9 cellular contexts compared by ENCODE assay signal in the genomic region with DNA sequence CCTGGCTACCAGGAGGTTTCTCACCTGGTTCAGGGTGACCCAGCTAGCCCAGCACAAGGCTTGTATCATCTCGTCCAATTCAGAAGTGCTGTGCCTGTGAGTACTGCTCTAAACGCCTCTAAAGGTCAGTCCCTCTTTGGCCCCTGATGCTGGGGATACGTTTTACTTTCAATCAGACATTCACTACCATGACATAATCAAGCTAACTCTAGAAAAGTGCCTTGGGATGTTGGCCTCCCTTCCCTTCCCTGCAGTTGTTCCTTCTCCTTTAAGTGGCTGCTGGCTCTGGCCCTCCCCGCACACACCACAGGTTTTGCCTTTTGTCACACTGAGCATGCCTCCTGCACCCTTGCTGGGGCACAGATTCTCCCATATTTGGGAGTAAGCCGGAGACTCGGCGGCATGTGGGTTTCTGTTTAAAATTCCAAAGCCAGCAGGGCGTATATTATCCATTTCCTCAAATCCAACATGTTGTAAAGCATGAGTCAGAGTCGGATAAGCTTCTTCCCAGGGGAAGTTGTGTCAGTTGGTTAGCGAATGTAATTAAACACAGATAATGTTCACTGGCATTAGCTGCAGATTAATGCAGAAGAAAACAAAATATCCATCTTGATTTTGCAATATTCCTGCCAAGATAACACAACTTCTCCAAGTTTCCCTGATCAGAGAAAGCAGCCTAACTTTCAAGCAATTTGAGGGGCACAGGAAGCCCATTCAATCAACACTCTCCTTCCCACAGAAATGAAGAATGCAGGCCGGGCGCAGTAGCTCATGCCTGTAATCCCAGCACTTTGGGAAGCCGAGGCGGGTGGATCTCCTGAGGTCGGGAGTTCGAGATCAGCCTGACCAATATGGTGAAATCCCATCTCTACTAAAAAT. TPM values are rescaled to one million over a fixed set of nuclear protein-coding genes. Genes with fewer than 3 reads are reported as not detected.
DNase-seq lines count a peak whose midpoint lies in the region; ATAC-seq, FAIRE-seq and TF ChIP-seq lines count a peak whose summit lies in the region.
"Had no signal": no experiment of that assay in that cellular context is flagged by ENCODE, and none has a peak within 500 bp of the region (broad histone marks: within the 10 kb centered on the region; RNA-seq: fewer than 3 reads in every experiment).

No MANE protein-coding gene starts in this region.

- peak; percentile 100 for FAIRE-seq in G401.6 (lab: Jason Lieb, UNC)

- peaks cover 0 to 22% (median 5%) of the 10 kb centered on the region in 4 donors for H3K4me1 ChIP-seq in Peyer's patch
- peaks cover 15 to 22% of the 10 kb centered on the region in 2 donors for H3K4me1 ChIP-seq in mucosa of rectum (ENCODE audit: control insufficient read depth in 2 of 2, insufficient read depth in 2 of 2, low read length in 2 of 2)

- H3K27me3 ChIP-seq in Peyer's patch (no peaks in the 10 kb centered on the region), mucosa of rectum (ENCODE audit: control insufficient read depth in 2 of 2, insufficient read depth in 2 of 2, low read length in 2 of 2) (no peaks in the 10 kb centered on the region)

- no peaks in the 10 kb centered on the region for H3K9me3 ChIP-seq in Peyer's patch
- H3K9me3 ChIP-seq in mucosa of rectum (ENCODE audit: control insufficient read depth in 2 of 2, low read length in 2 of 2): no peaks in the 10 kb centered on the region

- ATAC-seq in HG02938 (IDR thresholded peaks at IDR 0.05; ENCODE audit: unreplicated experiment): no peak

- H3K4me3 ChIP-seq in Peyer's patch: peak overlapping the region in 2 of 4 donors; percentile 9 to 40
- peak overlapping the region; percentile 10 for H3K4me3 ChIP-seq in epithelial cell of proximal tubule (ENCODE audit: low read depth, low read length)
- H3K4me3 ChIP-seq in mucosa of rectum (ENCODE audit: low read length in 2 of 2): peak overlapping the region; percentile 15 to 57

- no peaks in the 10 kb centered on the region for H3K36me3 ChIP-seq in Peyer's patch
- no peaks in the 10 kb centered on the region for H3K36me3 ChIP-seq in mucosa of rectum (ENCODE audit: control insufficient read depth in 2 of 2, insufficient read depth in 2 of 2, low read length in 2 of 2)

- H3K27ac ChIP-seq in Peyer's patch (peak overlapping the region; percentile 63 to 93 (median 76)), mucosa of rectum (ENCODE audit: low read depth in 2 of 2, low read length in 2 of 2) (peak overlapping the region; percentile 83 to 89)
- H3K27ac ChIP-seq: HL-60 had no signal

- no peak for TF ChIP-seq POLR2A in Peyer's patch (IDR thresholded peaks at IDR 0.05)

- no peak for TF ChIP-seq CTCF in Peyer's patch (IDR thresholded peaks at IDR 0.05)
- no peak for TF ChIP-seq CTCF in epithelial cell of proximal tubule (conservative IDR thresholded peaks at IDR 0.05; ENCODE audit: low read depth, low read length)

- DNase-seq in Peyer's patch (peak in 2 of 3 donors; percentile 70 to 77), epithelial cell of proximal tubule (ENCODE audit: low read depth) (peak; percentile 98), SKM-1 (lab: John Stamatoyannopoulos, UW; ENCODE audit: unreplicated experiment) (no peak)
- DNase-seq in activated CD8-positive, alpha-beta memory T cell treated with anti-CD3 and anti-CD28 coated beads, Interleukin-2, amount 50 U/mL, for 48 hours: no peak
- no peak for DNase-seq in activated naive CD4-positive, alpha-beta T cell treated with anti-CD3 and anti-CD28 coated beads, Interleukin-2, amount 50 U/mL, for 16 hours

- H3K9ac ChIP-seq in mucosa of rectum (ENCODE audit: low read depth in 1 of 2, low read length in 2 of 2): peak overlapping the region; percentile 4 to 67

RNA-seq across cellular contexts. Expression of gene VCL, which starts 31.8 kb away (rescaled TPM):
- total RNA-seq in Peyer's patch: 100 to 1,000 TPM in 1 of 4 donors, 10 to 100 TPM in 3; 36.3 to 103 (median 61.4) TPM
- 165 and 228 TPM in 2 replicates for total RNA-seq in epithelial cell of proximal tubule

RNA-seq across cellular contexts. Expression of gene PLAU, which starts 55.2 kb away (rescaled TPM):
- total RNA-seq in Peyer's patch (1 to 10 TPM in 3 of 4 donors, under 1 TPM in 1; 0.53 to 6.6 (median 2.7) TPM), epithelial cell of proximal tubule (406 and 970 TPM in 2 replicates)

Comparison
In these comparisons a context has a peak if more than half of its experiments do, and no peak if none do; other contexts are left out.
1. DNase-seq: peak in Peyer's patch (2 of 3) and epithelial cell of proximal tubule (single experiment); none in activated CD8-positive, alpha-beta memory T cell treated with anti-CD3 and anti-CD28 coated beads, Interleukin-2, amount 50 U/mL, for 48 hours (single experiment), SKM-1 (single experiment) and activated naive CD4-positive, alpha-beta T cell treated with anti-CD3 and anti-CD28 coated beads, Interleukin-2, amount 50 U/mL, for 16 hours (single experiment).
2. RNA of gene PLAU, which starts 55.2 kb away (total RNA-seq): 406 to 970 TPM in epithelial cell of proximal tubule; 0.53 to 6.6 TPM in Peyer's patch; every median in the first group is over 10 times any median in the second.